In genomic region chr3:120338517-120338916, GRCh38 we compare ENCODE assay signal across 1 cellular context.
TF ChIP-seq lines count a peak whose summit lies in the region.

No MANE protein-coding gene starts in this region.

TF ChIP-seq in GM12878, 131 proteins besides CTCF, POLR2A, EP300 and RAD21:
- TF ChIP-seq CEBPZ (IDR thresholded peaks at IDR 0.05; ENCODE audit: low read depth, low read length) (no peak), ELK1 (IDR thresholded peaks at IDR 0.05; ENCODE audit: low read depth, low read length) (no peak), SMAD5 (IDR thresholded peaks at IDR 0.05; ENCODE audit: low read depth) (no peak), USF1 (IDR thresholded peaks at IDR 0.05; ENCODE audit: borderline replicate concordance, extremely low read length, insufficient read depth, low read depth, low read length) (no peak), SUPT20H (IDR thresholded peaks at IDR 0.05; ENCODE audit: borderline replicate concordance, control insufficient read depth, low read depth, low read length) (no peak), CUX1 (IDR thresholded peaks at IDR 0.05; ENCODE audit: insufficient replicate concordance, low read depth, low read length) (no peak), RELA (IDR thresholded peaks at IDR 0.05; ENCODE audit: borderline replicate concordance, partially characterized antibody) (no peak), IKZF2 (IDR thresholded peaks at IDR 0.05) (no peak), ZNF592 (IDR thresholded peaks at IDR 0.05) (no peak)
